Comparison of ENCODE assay signal across 14 cellular contexts in genomic region chr12:93434305-93434704, GRCh38. TPM values are rescaled to one million over a fixed set of nuclear protein-coding genes. Genes with fewer than 3 reads are reported as not detected.
DNase-seq lines count a peak whose midpoint lies in the region; ATAC-seq, FAIRE-seq and TF ChIP-seq lines count a peak whose summit lies in the region.
"Had no signal": no experiment of that assay in that cellular context is flagged by ENCODE, and none has a peak within 500 bp of the region (broad histone marks: within the 10 kb centered on the region; RNA-seq: fewer than 3 reads in every experiment).

No MANE protein-coding gene starts in this region.

- TF ChIP-seq RAD21 in GM12878 (IDR thresholded peaks at IDR 0.05; ENCODE audit: insufficient read depth, low read depth, low read length) = no peak

- intact Hi-C loops in Right ventricle myocardium inferior (cut with DNase I) (no loop called here), cardiac septum (cut with DNase I) (no loop called here), GM12878 (cut with micrococcal nuclease; ENCODE audit: unreplicated experiment) (no loop called here)
- intact Hi-C loops in CD4-positive, alpha-beta memory T cell (cut with micrococcal nuclease) = no loop called here

- WGBS in GM12878 (ENCODE audit: insufficient coverage, insufficient replicate concordance, low lambda C conversion rate, missing lambda C conversion rate) = 0% methylated on average over 1 of the region's 1 CpG

- FAIRE-seq in GM12878 (lab: Jason Lieb, UNC) = no peak

- TF ChIP-seq POLR2A in GM12878 (IDR thresholded peaks at IDR 0.05; ENCODE audit: low read depth, low read length) = no peak

- H3K36me3 Mint-ChIP-seq in memory B cell = no peaks in the 10 kb centered on the region
- H3K36me3 Mint-ChIP-seq in CD4-positive, alpha-beta memory T cell = no peaks in the 10 kb centered on the region

- DNase-seq in Right ventricle myocardium inferior (ENCODE audit: missing footprints) = no peak
- no peak for DNase-seq in cardiac septum (ENCODE audit: low spot score)
- no peak for DNase-seq in GM12878 (ENCODE audit: low read depth, low spot score)
- no peak for DNase-seq in memory B cell (ENCODE audit: low spot score in 2 of 2)
- no peak for DNase-seq in SHP77 treated with DMSO at 0.1 percent for 48 hours (lab: John Stamatoyannopoulos, UW)
- no peak for DNase-seq in CD4-positive, alpha-beta memory T cell
- DNase-seq: foreskin keratinocyte, NCI-H1417, NCI-H510A treated with DMSO at 0.1 percent for 48 hours had no signal

- no peaks in the 10 kb centered on the region; the same call in 2 of the 3 replicates for H3K9me3 ChIP-seq in GM12878 (replicated peaks; ENCODE audit: control insufficient read depth, insufficient read depth, low read length)
- no peaks in the 10 kb centered on the region for H3K9me3 ChIP-seq in CD4-positive, alpha-beta memory T cell (ENCODE audit: control insufficient read depth in 1 of 2, low read length in 2 of 2)
- H3K9me3 ChIP-seq: HAP-1, vagina had no signal

- H3K9me3 Mint-ChIP-seq in memory B cell = no peaks in the 10 kb centered on the region
- H3K9me3 Mint-ChIP-seq in CD4-positive, alpha-beta memory T cell = no peaks in the 10 kb centered on the region
- H3K9me3 Mint-ChIP-seq: nephron had no signal

- SMC1A ChIA-PET in GM12878 (lab: Charles Lee; ENCODE audit: uncharacterized antibody, unreplicated experiment) = interaction anchor here (0.6 to 7.1 kb wide), 7 partner anchors 9 to 456 kb away, joined by 3 to 86 read pairs (median 4); no protein-coding TSS in a partner anchor

- in situ Hi-C loops in GM12878 (cut with MboI) = no loop called here

- no peaks in the 10 kb centered on the region for H3K27me3 Mint-ChIP-seq in memory B cell
- no peaks in the 10 kb centered on the region for H3K27me3 Mint-ChIP-seq in CD4-positive, alpha-beta memory T cell

- H3K27ac ChIP-seq in GM12878 (ENCODE audit: control insufficient read depth, insufficient read depth) = peak overlapping the region; percentile 81
- H3K27ac ChIP-seq in CD4-positive, alpha-beta memory T cell (ENCODE audit: low read depth, low read length) = no peak overlapping the region
- H3K27ac ChIP-seq: foreskin keratinocyte, vagina had no signal

- no peak for TF ChIP-seq EP300 in GM12878 (IDR thresholded peaks at IDR 0.05; ENCODE audit: borderline replicate concordance in 1 of 2, control insufficient read depth in 1 of 2, low read depth in 2 of 2, low read length in 2 of 2)

- RAD21 ChIA-PET in GM12878 (lab: Charles Lee; ENCODE audit: unreplicated experiment) = interaction anchor here (1.2 to 6.3 kb wide), 5 partner anchors 11 to 447 kb away, joined by 3 to 145 read pairs (median 6); no protein-coding TSS in a partner anchor

- TF ChIP-seq CTCF in GM12878 (IDR thresholded peaks at IDR 0.05 in 2 of 3, conservative IDR thresholded peaks at IDR 0.05 in 1 of 3; ENCODE audit: control insufficient read depth in 2 of 3, extremely low read depth in 1 of 3, insufficient read depth in 1 of 3, low read depth in 3 of 3, low read length in 3 of 3) = no peak

- H3K4me3 Mint-ChIP-seq in memory B cell = peak overlapping the region; percentile 72
- peak overlapping the region in 2 of 8 donors; percentile 34 to 55 for H3K4me3 Mint-ChIP-seq in CD4-positive, alpha-beta memory T cell
- H3K4me3 Mint-ChIP-seq: nephron had no signal

- no peaks in the 10 kb centered on the region for H3K36me3 ChIP-seq in GM12878 (ENCODE audit: control insufficient read depth in 2 of 2, insufficient read depth in 2 of 2, low read length in 1 of 2)
- H3K36me3 ChIP-seq in CD4-positive, alpha-beta memory T cell (ENCODE audit: insufficient read depth, low read length) = no peaks in the 10 kb centered on the region
- H3K36me3 ChIP-seq: HAP-1, vagina had no signal

- peaks cover 35% of the 10 kb centered on the region for H3K4me1 ChIP-seq in GM12878 (ENCODE audit: control insufficient read depth, insufficient read depth, low read length)
- H3K4me1 ChIP-seq in CD4-positive, alpha-beta memory T cell (ENCODE audit: insufficient read depth, low read length) = peaks cover 94% of the 10 kb centered on the region
- H3K4me1 ChIP-seq: HAP-1 had no signal

- peak overlapping the region; percentile 17; the same call in 1 of the 2 replicates for H3K9ac ChIP-seq in GM12878 (ENCODE audit: control insufficient read depth, insufficient read depth, low read length)

- peak overlapping the region; percentile 86 for H3K4me2 ChIP-seq in GM12878 (ENCODE audit: control insufficient read depth, insufficient read depth)

- H3K27ac Mint-ChIP-seq in memory B cell = peak overlapping the region; percentile 82
- H3K27ac Mint-ChIP-seq in CD4-positive, alpha-beta memory T cell = no peak overlapping the region
- H3K27ac Mint-ChIP-seq: nephron had no signal

- POLR2A ChIA-PET in GM12878 (lab: Charles Lee) = interaction anchor here (1.2 to 6.1 kb wide), 3 partner anchors 10 to 47 kb away, joined by 3 to 65 read pairs (median 10); no protein-coding TSS in a partner anchor
- POLR2A ChIA-PET in CD4-positive, alpha-beta memory T cell (lab: Charles Lee; ENCODE audit: partially characterized antibody) = no interaction called here

- H2AFZ ChIP-seq in GM12878 (ENCODE audit: control insufficient read depth, low read depth, low read length) = no peak overlapping the region

- H3K27me3 ChIP-seq in GM12878 (replicated peaks in 1 of 2; ENCODE audit: control insufficient read depth in 2 of 2, insufficient read depth in 2 of 2, low read length in 1 of 2) = no peaks in the 10 kb centered on the region
- no peaks in the 10 kb centered on the region for H3K27me3 ChIP-seq in CD4-positive, alpha-beta memory T cell (ENCODE audit: insufficient read depth, low read length)
- H3K27me3 ChIP-seq: foreskin keratinocyte, vagina had no signal

- peaks cover 97% of the 10 kb centered on the region for H3K79me2 ChIP-seq in GM12878 (ENCODE audit: control insufficient read depth, insufficient read depth, low read length)

- no TSS peak for BruUV-seq in GM12878 (replicated peaks; lab: Mats Ljungman, UMichigan)

- CTCF ChIA-PET in GM12878 (lab: Yijun Ruan, JAX) = interaction anchor here (0.6 to 9.6 kb wide), 10 partner anchors 11 to 669 kb away, joined by 3 to 163 read pairs (median 3); partner anchors contain the start of gene MRPL42
- CTCF ChIA-PET in CD4-positive, alpha-beta memory T cell (lab: Charles Lee; ENCODE audit: partially characterized antibody) = interaction anchor here (0.5 to 7.7 kb wide), 3 partner anchors 13 to 37 kb away, joined by 3 to 75 read pairs (median 4); no protein-coding TSS in a partner anchor

- no peaks in the 10 kb centered on the region for H4K20me1 ChIP-seq in GM12878 (ENCODE audit: control insufficient read depth, insufficient read depth)

- H3K4me1 Mint-ChIP-seq in memory B cell = peaks cover 40% of the 10 kb centered on the region
- H3K4me1 Mint-ChIP-seq in CD4-positive, alpha-beta memory T cell = peaks cover 59 to 92% (median 74%) of the 10 kb centered on the region in 4 donors

- ATAC-seq in Right ventricle myocardium inferior = peak; percentile 35
- ATAC-seq in GM12878 = no peak
- peak; percentile 17 for ATAC-seq in memory B cell (ENCODE audit: low read depth)
- ATAC-seq in HG03460 (IDR thresholded peaks at IDR 0.05; ENCODE audit: unreplicated experiment) = no peak
- no peak for ATAC-seq in HG02588 (IDR thresholded peaks at IDR 0.05; ENCODE audit: unreplicated experiment)
- ATAC-seq: foreskin keratinocyte had no signal

- peak overlapping the region; percentile 66 for H3K4me3 ChIP-seq in GM12878
- no peak overlapping the region for H3K4me3 ChIP-seq in CD4-positive, alpha-beta memory T cell (ENCODE audit: low read length in 2 of 2)
- H3K4me3 ChIP-seq: HAP-1, vagina had no signal

RNA-seq across cellular contexts. Expression of gene UBE2N, which starts 7.4 kb away (rescaled TPM):
- total RNA-seq in Right ventricle myocardium inferior (87.1 TPM), cardiac septum (81.4 TPM), GM12878 (2014; rRNA removed) (316 and 345 TPM in 2 replicates), GM12878 (2014; rRNA removed; fragmentation: Illumina TruSeq; extraction: Trizol) (301 and 306 TPM in 2 replicates), GM12878 (2021) (242 and 243 TPM in 2 replicates)
- 47.0 and 47.3 TPM in 2 replicates for total RNA-seq in GM12878 (2013; cell fraction: nucleolus; rRNA removed)
- 39.6 TPM for polyA plus RNA-seq in GM12878 (2011; ENCODE audit: low read depth)
- polyA plus RNA-seq in GM12878 (2011; rRNA removed) (312 and 365 TPM in 2 replicates), GM12878 (2014; fragmentation: Illumina TruSeq; extraction: Trizol) (394 and 481 TPM in 2 replicates), GM12878 (2014; fragmentation: Nextera tagmentation; extraction: Ambion mirVana) (100 to 1,000 TPM; 699 to 945 TPM), GM12878 (2014; rRNA removed) (492 and 503 TPM in 2 replicates), GM12878 (2016; fragmentation: Nextera tagmentation; extraction: Ambion mirVana) (100 to 1,000 TPM; 522 to 545 TPM)
- 152 and 211 TPM in 2 replicates for polyA plus RNA-seq in GM12878 (2011; cell fraction: cytosol; rRNA removed)
- polyA plus RNA-seq in GM12878 (2011; cell fraction: nucleus; rRNA removed) = 93.2 and 152 TPM in 2 replicates
- 190 and 239 TPM in 2 replicates for polyA plus RNA-seq in GM12878 (2012)
- polyA minus RNA-seq in GM12878 (2011; rRNA and poly(A)+ RNA removed) = 159 and 169 TPM in 2 replicates
- 60.4 and 74.1 TPM in 2 replicates for polyA minus RNA-seq in GM12878 (2011; cell fraction: cytosol; rRNA and poly(A)+ RNA removed)
- 11.5 and 18.6 TPM in 2 replicates for polyA minus RNA-seq in GM12878 (2011; cell fraction: nucleus; rRNA and poly(A)+ RNA removed)
- total RNA-seq in CD4-positive, alpha-beta memory T cell = 10 to 100 TPM; 71.2 to 72.8 TPM
- polyA plus RNA-seq in CD4-positive, alpha-beta memory T cell = 100 to 1,000 TPM; 199 to 227 TPM

RNA-seq across cellular contexts. Expression of gene MRPL42, which starts 33.0 kb away (rescaled TPM):
- total RNA-seq in Right ventricle myocardium inferior (41.5 TPM), cardiac septum (43.9 TPM), GM12878 (2014; rRNA removed) (65.1 and 84.1 TPM in 2 replicates), GM12878 (2014; rRNA removed; fragmentation: Illumina TruSeq; extraction: Trizol) (78.1 and 82.3 TPM in 2 replicates), GM12878 (2021) (77.9 and 81.0 TPM in 2 replicates)
- total RNA-seq in GM12878 (2013; cell fraction: nucleolus; rRNA removed) = 69.6 and 75.3 TPM in 2 replicates
- polyA plus RNA-seq in GM12878 (2011; ENCODE audit: low read depth) = 54.8 TPM
- polyA plus RNA-seq in GM12878 (2011; rRNA removed) (132 and 211 TPM in 2 replicates), GM12878 (2014; fragmentation: Illumina TruSeq; extraction: Trizol) (120 and 147 TPM in 2 replicates), GM12878 (2014; fragmentation: Nextera tagmentation; extraction: Ambion mirVana) (100 to 1,000 TPM; 281 to 427 TPM), GM12878 (2014; rRNA removed) (55.0 and 87.6 TPM in 2 replicates), GM12878 (2016; fragmentation: Nextera tagmentation; extraction: Ambion mirVana) (100 to 1,000 TPM; 174 to 181 TPM)
- polyA plus RNA-seq in GM12878 (2011; cell fraction: cytosol; rRNA removed) = 42.2 and 80.1 TPM in 2 replicates
- polyA plus RNA-seq in GM12878 (2011; cell fraction: nucleus; rRNA removed) = 35.0 and 35.5 TPM in 2 replicates
- polyA plus RNA-seq in GM12878 (2012) = 40.2 and 48.4 TPM in 2 replicates
- 43.2 and 110 TPM in 2 replicates for polyA minus RNA-seq in GM12878 (2011; rRNA and poly(A)+ RNA removed)
- polyA minus RNA-seq in GM12878 (2011; cell fraction: cytosol; rRNA and poly(A)+ RNA removed) = 16.0 and 20.5 TPM in 2 replicates
- polyA minus RNA-seq in GM12878 (2011; cell fraction: nucleus; rRNA and poly(A)+ RNA removed) = 12.8 and 13.7 TPM in 2 replicates
- 10 to 100 TPM; 40.1 to 43.2 TPM for total RNA-seq in CD4-positive, alpha-beta memory T cell
- 10 to 100 TPM; 75.7 to 92.8 TPM for polyA plus RNA-seq in CD4-positive, alpha-beta memory T cell

RNA-seq across cellular contexts. Expression of gene NUDT4, which starts 56.6 kb away (rescaled TPM):
- total RNA-seq in Right ventricle myocardium inferior (445 TPM), cardiac septum (116 TPM), GM12878 (2014; rRNA removed) (70.4 and 77.0 TPM in 2 replicates), GM12878 (2014; rRNA removed; fragmentation: Illumina TruSeq; extraction: Trizol) (89.9 and 91.6 TPM in 2 replicates), GM12878 (2021) (81.1 and 82.9 TPM in 2 replicates)
- total RNA-seq in GM12878 (2013; cell fraction: nucleolus; rRNA removed) = 56.5 and 57.3 TPM in 2 replicates
- 27.8 TPM for polyA plus RNA-seq in GM12878 (2011; ENCODE audit: low read depth)
- polyA plus RNA-seq in GM12878 (2011; rRNA removed) (61.8 and 103 TPM in 2 replicates), GM12878 (2014; fragmentation: Illumina TruSeq; extraction: Trizol) (84.0 and 110 TPM in 2 replicates), GM12878 (2014; fragmentation: Nextera tagmentation; extraction: Ambion mirVana) (10 to 100 TPM; 26.6 to 36.6 TPM), GM12878 (2014; rRNA removed) (53.3 and 56.8 TPM in 2 replicates), GM12878 (2016; fragmentation: Nextera tagmentation; extraction: Ambion mirVana) (10 to 100 TPM; 27.0 to 64.4 TPM)
- 20.3 and 24.5 TPM in 2 replicates for polyA plus RNA-seq in GM12878 (2011; cell fraction: cytosol; rRNA removed)
- 9.7 and 12.0 TPM in 2 replicates for polyA plus RNA-seq in GM12878 (2011; cell fraction: nucleus; rRNA removed)
- polyA plus RNA-seq in GM12878 (2012) = 60.5 and 61.5 TPM in 2 replicates
- polyA minus RNA-seq in GM12878 (2011; rRNA and poly(A)+ RNA removed) = 27.8 and 40.1 TPM in 2 replicates
- polyA minus RNA-seq in GM12878 (2011; cell fraction: cytosol; rRNA and poly(A)+ RNA removed) = 21.4 and 23.3 TPM in 2 replicates
- 11.8 and 22.6 TPM in 2 replicates for polyA minus RNA-seq in GM12878 (2011; cell fraction: nucleus; rRNA and poly(A)+ RNA removed)
- total RNA-seq in CD4-positive, alpha-beta memory T cell = 10 to 100 TPM; 41.8 to 45.2 TPM
- polyA plus RNA-seq in CD4-positive, alpha-beta memory T cell = 10 to 100 TPM; 39.3 to 49.6 TPM

Comparison
In these comparisons a context has a peak if more than half of its experiments do, and no peak if none do; other contexts are left out.
1. ATAC-seq: peak in Right ventricle myocardium inferior (single experiment) and memory B cell (single experiment); none in GM12878 (single experiment), HG03460 (single experiment) and HG02588 (single experiment).